ENCODE assay signal across 12 cellular contexts in genomic region chr17:59425085-59425901, GRCh38.
DNase-seq lines count a peak whose midpoint lies in the region; ATAC-seq, FAIRE-seq and TF ChIP-seq lines count a peak whose summit lies in the region.
"Had no signal": no experiment of that assay in that cellular context is flagged by ENCODE, and none has a peak within 500 bp of the region (broad histone marks: within the 10 kb centered on the region; RNA-seq: fewer than 3 reads in every experiment).

No MANE protein-coding gene starts in this region.

- no peaks in the 10 kb centered on the region for H3K27me3 ChIP-seq in rectal smooth muscle tissue (ENCODE audit: control insufficient read depth, insufficient read depth, low read length)
- H3K27me3 ChIP-seq in small intestine (ENCODE audit: control insufficient read depth in 2 of 2, insufficient read depth in 2 of 2, low read length in 2 of 2): no peaks in the 10 kb centered on the region

- TF ChIP-seq CTCF in activated CD8-positive, alpha-beta T cell treated with anti-CD3 and anti-CD28 coated beads for 36 hours (IDR thresholded peaks at IDR 0.05): no peak

- no peaks in the 10 kb centered on the region for H3K9me3 Mint-ChIP-seq in activated CD8-positive, alpha-beta T cell treated with anti-CD3 and anti-CD28 coated beads for 36 hours

- H3K4me3 ChIP-seq in rectal smooth muscle tissue (ENCODE audit: low read length) (no peak overlapping the region), small intestine (ENCODE audit: low read depth in 1 of 2, low read length in 2 of 2) (no peak overlapping the region)

- H3K4me3 Mint-ChIP-seq in activated CD8-positive, alpha-beta T cell treated with anti-CD3 and anti-CD28 coated beads for 36 hours: no peak overlapping the region

- no peak overlapping the region for H3K9ac ChIP-seq in rectal smooth muscle tissue (ENCODE audit: low read length)

- H3K36me3 ChIP-seq in rectal smooth muscle tissue (ENCODE audit: control insufficient read depth, insufficient read depth, low read length): no peaks in the 10 kb centered on the region
- no peaks in the 10 kb centered on the region for H3K36me3 ChIP-seq in small intestine (ENCODE audit: control insufficient read depth in 2 of 2, insufficient read depth in 2 of 2, low read length in 2 of 2)

- H3K27ac ChIP-seq in rectal smooth muscle tissue (ENCODE audit: low read depth, low read length) (peak overlapping the region; percentile 85), small intestine (ENCODE audit: low read depth in 1 of 2, low read length in 1 of 2) (peak overlapping the region in 1 of 2 donors; percentile 79)

- peaks cover 1% of the 10 kb centered on the region for H3K27me3 Mint-ChIP-seq in activated CD8-positive, alpha-beta T cell treated with anti-CD3 and anti-CD28 coated beads for 36 hours

- peaks cover 13% of the 10 kb centered on the region for H3K4me1 Mint-ChIP-seq in activated CD8-positive, alpha-beta T cell treated with anti-CD3 and anti-CD28 coated beads for 36 hours (ENCODE audit: low read depth)

- no peak for ATAC-seq in HG03565 (IDR thresholded peaks at IDR 0.05; ENCODE audit: unreplicated experiment)
- no peak for ATAC-seq in activated CD8-positive, alpha-beta T cell treated with anti-CD3 and anti-CD28 coated beads for 36 hours
- ATAC-seq: activated CD4-positive, CD25-positive, alpha-beta regulatory T cell treated with anti-CD3 and anti-CD28 coated beads, Interleukin-2, amount 50 U/mL, for 24 hours had no signal

- no peak for FAIRE-seq in small intestine (lab: Jason Lieb, UNC)
- FAIRE-seq: colon had no signal

- H3K27ac Mint-ChIP-seq in activated CD8-positive, alpha-beta T cell treated with anti-CD3 and anti-CD28 coated beads for 36 hours: no peak overlapping the region

- no peaks in the 10 kb centered on the region for H3K36me3 Mint-ChIP-seq in activated CD8-positive, alpha-beta T cell treated with anti-CD3 and anti-CD28 coated beads for 36 hours (ENCODE audit: low read depth)

- H3K4me1 ChIP-seq in rectal smooth muscle tissue (ENCODE audit: control insufficient read depth, insufficient read depth, low read length): peaks cover 49% of the 10 kb centered on the region
- H3K4me1 ChIP-seq in small intestine (ENCODE audit: control insufficient read depth in 2 of 2, insufficient read depth in 1 of 2, low read depth in 1 of 2, low read length in 1 of 2): peaks cover 3 to 8% of the 10 kb centered on the region in 2 donors

- WGBS in small intestine, 3 donors: 59 to 80% (median 79%) methylated on average over 16 of the region's 16 CpGs

- intact Hi-C loops in activated CD8-positive, alpha-beta T cell treated with anti-CD3 and anti-CD28 coated beads for 36 hours (cut with micrococcal nuclease): no loop called here

- DNase-seq in EL: peak; percentile 78
- DNase-seq in astrocyte of the hippocampus (ENCODE audit: low read depth, low spot score): peak; percentile 4
- peak; percentile 72 for DNase-seq in hepatic stellate cell (ENCODE audit: low spot score)
- no peak for DNase-seq in small intestine
- no peak for DNase-seq in GDM1 (lab: John Stamatoyannopoulos, UW)
- DNase-seq in activated CD8-positive, alpha-beta T cell treated with anti-CD3 and anti-CD28 coated beads for 36 hours: no peak
- DNase-seq: Calu3, NCI-H524 treated with DMSO at 0.1 percent for 48 hours had no signal

- POLR2A ChIA-PET in activated CD8-positive, alpha-beta T cell treated with anti-CD3 and anti-CD28 coated beads for 36 hours (lab: Charles Lee): no interaction called here

- H3K9me3 ChIP-seq in small intestine (ENCODE audit: control insufficient read depth, low read depth): no peaks in the 10 kb centered on the region

- CTCF ChIA-PET in activated CD8-positive, alpha-beta T cell treated with anti-CD3 and anti-CD28 coated beads for 36 hours (lab: Charles Lee): interaction anchor here (0.9 to 11.5 kb wide), 8 partner anchors 9 to 136 kb away, joined by 3 to 116 read pairs (median 8); no protein-coding TSS in a partner anchor

Comparison
In these comparisons a context has a peak if more than half of its experiments do, and no peak if none do; other contexts are left out.
1. DNase-seq: peak in EL (single experiment), astrocyte of the hippocampus (single experiment) and hepatic stellate cell (single experiment); none in small intestine (single experiment), GDM1 (single experiment) and activated CD8-positive, alpha-beta T cell treated with anti-CD3 and anti-CD28 coated beads for 36 hours (single experiment).